ENCODE assay signal across 15 cellular contexts in the genomic region with DNA sequence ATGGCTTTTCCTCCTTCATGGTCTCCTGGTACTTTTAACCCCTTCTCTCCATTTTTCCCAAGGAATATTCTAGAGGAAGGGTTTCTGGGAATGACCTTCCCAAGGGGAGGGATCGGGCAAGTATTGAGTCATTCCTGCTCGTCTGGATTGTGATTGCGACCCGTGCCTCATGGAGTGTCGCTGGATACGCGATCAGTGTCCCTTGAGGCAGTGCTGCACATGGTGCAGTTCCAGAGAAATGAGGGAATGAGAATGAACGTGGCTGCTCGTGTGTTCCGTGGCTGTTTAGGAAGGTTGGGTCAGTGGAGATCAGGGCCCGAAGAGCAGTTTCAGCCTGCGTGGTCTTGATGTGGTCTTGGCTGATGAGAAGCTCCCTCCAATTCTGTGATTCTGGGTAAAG.
DNase-seq lines count a peak whose midpoint lies in the region; ATAC-seq and TF ChIP-seq lines count a peak whose summit lies in the region.
"Had no signal": no experiment of that assay in that cellular context is flagged by ENCODE, and none has a peak within 500 bp of the region (broad histone marks: within the 10 kb centered on the region; RNA-seq: fewer than 3 reads in every experiment).

No MANE protein-coding gene starts in this region.

- intact Hi-C loops in lower lobe of right lung (cut with DNase I): no loop called here

- H3K27me3 ChIP-seq in endodermal cell (ENCODE audit: control insufficient read depth, insufficient read depth, low read length, poor library complexity, severe bottlenecking) (no peaks in the 10 kb centered on the region), lower lobe of right lung (ENCODE audit: low read depth) (peaks cover 4% of the 10 kb centered on the region), smooth muscle cell (ENCODE audit: low read depth) (no peaks in the 10 kb centered on the region)

- 95 to 96% methylated on average over 9 to 12 of the region's 12 CpGs for WGBS in endodermal cell (ENCODE audit: insufficient coverage in 1 of 2, insufficient read length in 1 of 2), 2 experiments
- 74% methylated on average over 12 of the region's 12 CpGs for WGBS in smooth muscle cell (ENCODE audit: low lambda C conversion rate)

- H3K9ac ChIP-seq in endodermal cell (ENCODE audit: extremely low read depth, low read length, poor library complexity, severe bottlenecking) (no peak overlapping the region), smooth muscle cell (ENCODE audit: low read depth) (no peak overlapping the region)

- no peaks in the 10 kb centered on the region for H3K4me1 ChIP-seq in endodermal cell (ENCODE audit: control insufficient read depth, insufficient read depth, low read length)
- H3K4me1 ChIP-seq in lower lobe of right lung: peaks cover 61% of the 10 kb centered on the region
- H3K4me1 ChIP-seq in smooth muscle cell (ENCODE audit: low read depth): peaks cover 3% of the 10 kb centered on the region
- H3K4me1 ChIP-seq: HAP-1 had no signal

- DNase-seq in EL (peak; percentile 35), endodermal cell (peak; percentile 37), lower lobe of right lung (no peak), smooth muscle cell (lab: John Stamatoyannopoulos, UW; ENCODE audit: unreplicated experiment) (no peak), iPS-NIHi11 (ENCODE audit: low spot score) (no peak)
- DNase-seq in activated CD8-positive, alpha-beta memory T cell treated with anti-CD3 and anti-CD28 coated beads, Interleukin-2, amount 50 U/mL, for 48 hours: no peak
- DNase-seq: DMS153; effector CD4-positive, alpha-beta T cell; NCI-H1694; nephron progenitor cell; RPMI8226; T-helper 9 cell had no signal

- no peaks in the 10 kb centered on the region for H3F3A ChIP-seq in smooth muscle cell (ENCODE audit: low read depth)

- no peak overlapping the region for H3K27ac ChIP-seq in endodermal cell (ENCODE audit: low read depth, low read length)
- H3K27ac ChIP-seq in lower lobe of right lung: peak overlapping the region; percentile 44
- no peak overlapping the region for H3K27ac ChIP-seq in smooth muscle cell (ENCODE audit: low read depth)

- peaks cover 2% of the 10 kb centered on the region for H3K9me3 Mint-ChIP-seq in endodermal cell

- H3K27ac Mint-ChIP-seq in endodermal cell: no peak overlapping the region
- H3K27ac Mint-ChIP-seq: nephron progenitor cell had no signal

- peaks cover 36% of the 10 kb centered on the region for H3K4me1 Mint-ChIP-seq in endodermal cell

- TF ChIP-seq CTCF in endodermal cell (conservative IDR thresholded peaks at IDR 0.05): no peak
- TF ChIP-seq CTCF in lower lobe of right lung (IDR thresholded peaks at IDR 0.05): no peak
- TF ChIP-seq CTCF in smooth muscle cell (IDR thresholded peaks at IDR 0.05; ENCODE audit: borderline replicate concordance, insufficient read depth, poor library complexity, severe bottlenecking): no peak

- no peaks in the 10 kb centered on the region for H4K20me1 ChIP-seq in smooth muscle cell (ENCODE audit: low read depth)

- H3K9me3 ChIP-seq in endodermal cell (ENCODE audit: control insufficient read depth, low read length) (no peaks in the 10 kb centered on the region), lower lobe of right lung (no peaks in the 10 kb centered on the region), smooth muscle cell (replicated peaks; ENCODE audit: low read depth) (no peaks in the 10 kb centered on the region)
- H3K9me3 ChIP-seq: HAP-1 had no signal

- H3K4me3 Mint-ChIP-seq in endodermal cell: no peak overlapping the region
- H3K4me3 Mint-ChIP-seq: nephron progenitor cell had no signal

- no peak overlapping the region for H2AFZ ChIP-seq in smooth muscle cell (ENCODE audit: low read depth)

- H3K4me3 ChIP-seq in endodermal cell (ENCODE audit: low read length): no peak overlapping the region
- no peak overlapping the region for H3K4me3 ChIP-seq in lower lobe of right lung
- no peak overlapping the region for H3K4me3 ChIP-seq in smooth muscle cell
- H3K4me3 ChIP-seq: HAP-1 had no signal

- no peak for ATAC-seq in lower lobe of right lung
- ATAC-seq in HG03565 (IDR thresholded peaks at IDR 0.05; ENCODE audit: unreplicated experiment): no peak
- ATAC-seq in HG03175 (IDR thresholded peaks at IDR 0.05; ENCODE audit: unreplicated experiment): no peak

- H3K27me3 Mint-ChIP-seq in endodermal cell (ENCODE audit: insufficient read depth): no peaks in the 10 kb centered on the region

- H3K4me2 ChIP-seq in smooth muscle cell: peak overlapping the region; percentile 0

- H3K36me3 Mint-ChIP-seq in endodermal cell (ENCODE audit: low read depth): no peaks in the 10 kb centered on the region

- H3K36me3 ChIP-seq in endodermal cell (ENCODE audit: control insufficient read depth, insufficient read depth, low read length) (no peaks in the 10 kb centered on the region), lower lobe of right lung (no peaks in the 10 kb centered on the region), smooth muscle cell (ENCODE audit: low read depth) (no peaks in the 10 kb centered on the region)
- H3K36me3 ChIP-seq: HAP-1 had no signal

- no peaks in the 10 kb centered on the region for H3K79me2 ChIP-seq in smooth muscle cell (ENCODE audit: low read depth)

Comparison
In these comparisons a context has a peak if more than half of its experiments do, and no peak if none do; other contexts are left out.
1. DNase-seq: peak in EL (single experiment) and endodermal cell (single experiment); none in lower lobe of right lung (single experiment), smooth muscle cell (single experiment), iPS-NIHi11 (single experiment) and activated CD8-positive, alpha-beta memory T cell treated with anti-CD3 and anti-CD28 coated beads, Interleukin-2, amount 50 U/mL, for 48 hours (single experiment).